ENCODE assay signal across 8 cellular contexts in genomic region chr6:96836579-96837137, GRCh38. TPM values are rescaled to one million over a fixed set of nuclear protein-coding genes. Genes with fewer than 3 reads are reported as not detected.
DNase-seq lines count a peak whose midpoint lies in the region; ATAC-seq and TF ChIP-seq lines count a peak whose summit lies in the region.

No MANE protein-coding gene starts in this region.

- no peak overlapping the region for H3K27ac ChIP-seq in CD4-positive, CD25-positive, alpha-beta regulatory T cell (ENCODE audit: insufficient read depth, low read length, poor library complexity, severe bottlenecking)
- H3K27ac ChIP-seq in SJSA1: no peak overlapping the region

- ATAC-seq in CD4-positive, CD25-positive, alpha-beta regulatory T cell (ENCODE audit: low read depth in 2 of 2): peak; percentile 5 to 9
- ATAC-seq in GM18907 (IDR thresholded peaks at IDR 0.05; ENCODE audit: unreplicated experiment) (peak; percentile 23), HG03108 (IDR thresholded peaks at IDR 0.05; ENCODE audit: unreplicated experiment) (peak; percentile 8), natural killer cell (peak in 2 of 3 donors; percentile 22 to 29)

- no peaks in the 10 kb centered on the region for H3K36me3 Mint-ChIP-seq in CD4-positive, CD25-positive, alpha-beta regulatory T cell
- no peaks in the 10 kb centered on the region for H3K36me3 Mint-ChIP-seq in natural killer cell

- H3K4me1 Mint-ChIP-seq in CD4-positive, CD25-positive, alpha-beta regulatory T cell: peaks cover 6 to 19% (median 11%) of the 10 kb centered on the region in 4 donors
- H3K4me1 Mint-ChIP-seq in natural killer cell: peaks cover 19 to 24% of the 10 kb centered on the region in 2 donors

- peak in 1 of 3 donors; percentile 4 for DNase-seq in CD4-positive, CD25-positive, alpha-beta regulatory T cell
- DNase-seq in SJSA1 (ENCODE audit: low read depth in 1 of 2, low spot score in 2 of 2): no peak
- DNase-seq in epithelial cell of proximal tubule (ENCODE audit: low read depth): no peak
- DNase-seq in natural killer cell: no peak
- no peak for DNase-seq in HuH-7.5 (ENCODE audit: low spot score)
- no peak for DNase-seq in HuH-7 (ENCODE audit: low spot score)

- peak overlapping the region; percentile 68 to 92 (median 87) for H3K4me3 Mint-ChIP-seq in CD4-positive, CD25-positive, alpha-beta regulatory T cell
- H3K4me3 Mint-ChIP-seq in natural killer cell: peak overlapping the region; percentile 88

- peaks cover 29% of the 10 kb centered on the region for H3K27me3 ChIP-seq in CD4-positive, CD25-positive, alpha-beta regulatory T cell (ENCODE audit: control insufficient read depth, insufficient read depth, low read length)
- H3K27me3 ChIP-seq in SJSA1 (replicated peaks): peaks cover 28% of the 10 kb centered on the region

- no peak for TF ChIP-seq CTCF in epithelial cell of proximal tubule (conservative IDR thresholded peaks at IDR 0.05; ENCODE audit: low read depth, low read length)
- TF ChIP-seq CTCF in natural killer cell (IDR thresholded peaks at IDR 0.05): no peak

- no peak overlapping the region for H3K27ac Mint-ChIP-seq in CD4-positive, CD25-positive, alpha-beta regulatory T cell
- H3K27ac Mint-ChIP-seq in natural killer cell: peak overlapping the region in 1 of 2 donors; percentile 81

- peaks cover 18% of the 10 kb centered on the region for H3K4me1 ChIP-seq in CD4-positive, CD25-positive, alpha-beta regulatory T cell (ENCODE audit: control insufficient read depth, insufficient read depth, low read length, poor library complexity, severe bottlenecking)
- peaks cover 5% of the 10 kb centered on the region; the same call in 1 of the 2 replicates for H3K4me1 ChIP-seq in SJSA1 (replicated peaks)

- H3K27me3 Mint-ChIP-seq in CD4-positive, CD25-positive, alpha-beta regulatory T cell: peaks cover 67% of the 10 kb centered on the region
- peaks cover 29 to 50% of the 10 kb centered on the region in 2 donors for H3K27me3 Mint-ChIP-seq in natural killer cell (ENCODE audit: low read depth in 2 of 2)

- H3K4me3 ChIP-seq in CD4-positive, CD25-positive, alpha-beta regulatory T cell (ENCODE audit: low read depth, low read length): peak overlapping the region; percentile 62
- H3K4me3 ChIP-seq in SJSA1 (peak overlapping the region; percentile 53), epithelial cell of proximal tubule (ENCODE audit: low read depth, low read length) (peak overlapping the region; percentile 77)

- intact Hi-C loops in natural killer cell (cut with micrococcal nuclease): no loop called here

- H3K9me3 ChIP-seq in CD4-positive, CD25-positive, alpha-beta regulatory T cell (ENCODE audit: control insufficient read depth in 2 of 2, low read length in 2 of 2): no peaks in the 10 kb centered on the region
- H3K9me3 ChIP-seq in SJSA1 (replicated peaks): no peaks in the 10 kb centered on the region

- H3K36me3 ChIP-seq in CD4-positive, CD25-positive, alpha-beta regulatory T cell (ENCODE audit: control insufficient read depth, insufficient read depth, low read length): no peaks in the 10 kb centered on the region
- no peaks in the 10 kb centered on the region for H3K36me3 ChIP-seq in SJSA1

- H3K9me3 Mint-ChIP-seq in CD4-positive, CD25-positive, alpha-beta regulatory T cell: peaks cover 0 to 3% (median 0%) of the 10 kb centered on the region in 7 donors
- no peaks in the 10 kb centered on the region for H3K9me3 Mint-ChIP-seq in natural killer cell

RNA-seq across cellular contexts. Expression of gene GPR63, which starts 0.6 kb away (rescaled TPM):
- total RNA-seq in CD4-positive, CD25-positive, alpha-beta regulatory T cell: 0.10 TPM
- under 1 TPM in 2 of 4 donors, not detected in 2; 0.07 to 0.11 TPM for polyA plus RNA-seq in CD4-positive, CD25-positive, alpha-beta regulatory T cell
- 0.44 and 1.4 TPM in 2 replicates for total RNA-seq in SJSA1 (2014; rRNA removed; shearing (Covaris generic))
- total RNA-seq in epithelial cell of proximal tubule (0.98 and 2.2 TPM in 2 replicates), natural killer cell (under 1 TPM; 0.07 to 0.31 (median 0.08) TPM)
